In the genomic region with DNA sequence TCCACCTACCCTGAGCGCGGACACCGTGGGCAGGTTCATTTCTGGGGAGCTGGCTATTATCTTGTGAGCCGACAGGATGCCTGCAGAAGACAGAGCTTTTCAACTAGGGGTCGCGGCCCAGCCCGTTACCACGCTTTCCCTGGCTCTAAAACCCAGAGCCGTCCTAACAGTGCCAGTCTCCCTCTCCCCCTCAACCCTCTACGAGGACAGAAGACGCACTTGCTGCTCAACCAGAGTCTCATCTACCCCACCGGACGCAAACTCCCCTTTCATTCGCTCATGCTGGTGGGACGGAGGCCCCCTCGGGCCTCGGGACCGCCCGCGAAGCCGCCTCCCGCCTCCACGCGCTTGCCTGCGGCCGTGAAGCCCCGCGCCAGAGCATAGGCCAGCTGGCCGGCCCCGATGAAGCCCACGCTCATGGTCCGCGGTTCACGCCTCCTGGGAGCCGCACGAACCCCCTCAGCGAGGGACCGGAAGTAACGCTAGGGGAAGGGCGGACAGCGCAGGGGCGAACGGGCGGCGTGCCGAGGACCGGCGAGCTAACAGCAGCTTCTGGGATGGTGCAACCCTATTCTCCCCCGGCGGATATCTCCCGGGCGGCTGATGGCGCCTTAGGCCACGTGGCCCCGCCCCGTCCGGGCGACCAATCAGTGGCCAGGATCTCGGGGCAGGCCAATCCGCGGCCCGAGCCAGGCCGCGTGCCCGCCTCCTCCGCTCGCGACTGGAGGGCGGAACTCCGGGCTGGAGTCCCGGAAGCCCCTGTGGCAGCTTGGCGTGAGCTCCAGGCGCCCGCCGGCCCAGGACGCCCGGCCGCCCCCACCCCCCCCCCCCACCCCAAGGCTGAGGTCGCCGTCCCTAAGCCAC, we compare ENCODE assay signal across 8 cellular contexts. TPM values are rescaled to one million over a fixed set of nuclear protein-coding genes. Genes with fewer than 3 reads are reported as not detected.
DNase-seq lines count a peak whose midpoint lies in the region; ATAC-seq and TF ChIP-seq lines count a peak whose summit lies in the region.

A gene (minus strand): TSS at position 559 of the 864 bp plus-strand sequence. CDS start 140 bp downstream, at position 419.

- H3K27me3 ChIP-seq in OCI-LY3 (ENCODE audit: low read depth, low read length): no peaks in the 10 kb centered on the region

- no peaks in the 10 kb centered on the region for H3K9me3 ChIP-seq in OCI-LY3 (ENCODE audit: insufficient read depth, low read length)
- H3K9me3 ChIP-seq in mucosa of descending colon: no peaks in the 10 kb centered on the region

- H3K27ac ChIP-seq in OCI-LY3 (ENCODE audit: low read length): peak within 1 kb of the TSS; percentile 86

- peak within 1 kb of the TSS; percentile 92 for H3K4me3 ChIP-seq in OCI-LY3 (ENCODE audit: low read length)
- peak within 1 kb of the TSS; percentile 58 for H3K4me3 ChIP-seq in mucosa of descending colon

- DNase-seq in D341Med (ENCODE audit: low spot score): peak; percentile 100
- DNase-seq in HuH-7 (ENCODE audit: low spot score): peak; percentile 100
- DNase-seq in activated CD8-positive, alpha-beta memory T cell treated with anti-CD3 and anti-CD28 coated beads, Interleukin-2, amount 50 U/mL, for 48 hours: peak; percentile 96
- peak; percentile 99 for DNase-seq in epidermal melanocyte (ENCODE audit: insufficient read length, low spot score)
- DNase-seq in mucosa of descending colon: peak; percentile 96 to 98 (median 96)
- DNase-seq in stimulated activated CD8-positive, alpha-beta memory T cell treated with anti-CD3 and anti-CD28 coated beads, Interleukin-4, amount 100 ng/mL, for 24 hours (ENCODE audit: low read depth): peak; percentile 91

- peak within 1 kb of the TSS; percentile 56; the same call in 1 of the 2 replicates for H2AFZ ChIP-seq in OCI-LY3 (ENCODE audit: low read depth, low read length)

- TF ChIP-seq CTCF in OCI-LY3 (IDR thresholded peaks at IDR 0.05; ENCODE audit: low read depth, low read length): no peak
- TF ChIP-seq CTCF in mucosa of descending colon (IDR thresholded peaks at IDR 0.05): no peak

- peak within 1 kb of the TSS; percentile 93 for H3K9ac ChIP-seq in OCI-LY3 (ENCODE audit: low read length)

- peaks cover 32% of the 10 kb centered on the region for H3K36me3 ChIP-seq in OCI-LY3 (replicated peaks; ENCODE audit: low read depth, low read length)
- no peaks in the 10 kb centered on the region for H3K36me3 ChIP-seq in mucosa of descending colon (ENCODE audit: low read depth)

- peak; percentile 98 for ATAC-seq in GM21515 (IDR thresholded peaks at IDR 0.05; ENCODE audit: unreplicated experiment)
- ATAC-seq in mucosa of descending colon: peak; percentile 98

- intact Hi-C loops in mucosa of descending colon (cut with DNase I, micrococcal nuclease): no loop called here

- H3K4me2 ChIP-seq in OCI-LY3 (ENCODE audit: low read length): peak within 1 kb of the TSS; percentile 93

- peaks cover 42% of the 10 kb centered on the region for H3K79me2 ChIP-seq in OCI-LY3 (ENCODE audit: low read length)

- H4K20me1 ChIP-seq in OCI-LY3 (ENCODE audit: insufficient read depth, low read length): peaks cover 20% of the 10 kb centered on the region

- H3K4me1 ChIP-seq in OCI-LY3 (ENCODE audit: low read length) (peaks cover 38% of the 10 kb centered on the region), mucosa of descending colon (ENCODE audit: low read depth) (peaks cover 16% of the 10 kb centered on the region)

RNA-seq across cellular contexts. Expression of the gene that starts here (rescaled TPM):
- total RNA-seq in mucosa of descending colon: 10 to 100 TPM; 33.0 to 43.6 (median 38.3) TPM

Comparison
In these comparisons a context has a peak if more than half of its experiments do, and no peak if none do; other contexts are left out.
1. Peak in every context shown above with its lines: DNase-seq, ATAC-seq, H3K4me3 ChIP-seq and H3K27ac ChIP-seq.